ENCODE assay signal across 26 cellular contexts in the genomic region with DNA sequence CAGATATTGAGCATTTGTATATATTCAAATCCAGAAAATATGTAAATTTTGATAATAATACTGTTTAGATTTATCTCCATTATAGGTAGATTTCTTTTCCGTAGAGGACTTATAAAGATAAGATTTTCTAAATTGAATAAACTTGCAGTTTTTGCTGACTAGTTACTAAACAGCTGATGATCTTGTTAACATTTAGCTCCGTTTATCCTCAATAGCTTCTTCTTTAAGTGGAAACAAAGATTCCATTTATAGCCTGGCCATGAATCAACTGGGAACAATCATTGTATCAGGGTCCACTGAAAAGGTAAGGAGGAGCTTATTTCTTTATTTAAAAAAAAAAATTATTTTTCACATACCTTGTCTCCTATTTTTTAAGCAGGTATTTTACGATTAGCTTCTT. TPM values are rescaled to one million over a fixed set of nuclear protein-coding genes. Genes with fewer than 3 reads are reported as not detected.
A peak's percentile ranks its signal among the peaks of the same experiment; 100 is the strongest.
DNase-seq lines count a peak whose midpoint lies in the region; ATAC-seq, FAIRE-seq and TF ChIP-seq lines count a peak whose summit lies in the region.
"Had no signal": no experiment of that assay in that cellular context is flagged by ENCODE, and none has a peak within 500 bp of the region (broad histone marks: within the 10 kb centered on the region; RNA-seq: fewer than 3 reads in every experiment).

No MANE protein-coding gene starts in this region.

- no peak overlapping the region for H4K8ac ChIP-seq in IMR-90 (ENCODE audit: low read depth in 2 of 2, low read length in 2 of 2)

- WGBS in A549 (ENCODE audit: missing lambda C conversion rate): 86% methylated on average over 3 of the region's 3 CpGs
- no CpG with 5 or more reads among the region's 3 CpGs for WGBS in IMR-90 (ENCODE audit: extremely low coverage in 2 of 2, insufficient read length in 1 of 2), 2 experiments
- 71% methylated on average over 3 of the region's 3 CpGs for WGBS in K562 (ENCODE audit: insufficient coverage, low coverage, missing lambda C conversion rate)

- H3K4me2 ChIP-seq in A549 (no peak overlapping the region), IMR-90 (ENCODE audit: low read depth, low read length) (no peak overlapping the region), K562 (ENCODE audit: insufficient read depth, low read length) (no peak overlapping the region)
- H3K4me2 ChIP-seq: BLaER1 had no signal

- no peak overlapping the region for H3K14ac ChIP-seq in IMR-90 (replicated peaks; ENCODE audit: low read depth, low read length)

- ATAC-seq in A549: no peak
- no peak for ATAC-seq in IMR-90 (ENCODE audit: low read depth)
- no peak for ATAC-seq in K562
- no peak for ATAC-seq in left cardiac atrium
- ATAC-seq: CD8-positive, alpha-beta T cell had no signal

- no peak overlapping the region for H4K91ac ChIP-seq in IMR-90 (ENCODE audit: insufficient read depth, low read depth, low read length)

- FAIRE-seq in A549 (lab: Jason Lieb, UNC) (no peak), K562 (lab: Jason Lieb, UNC) (no peak)
- FAIRE-seq: D721Med, GM12891, GM18507, H54 had no signal

- no peak overlapping the region for H2AK5ac ChIP-seq in IMR-90 (ENCODE audit: low read depth, low read length)

- H2AK9ac ChIP-seq in IMR-90 (replicated peaks; ENCODE audit: low read depth, low read length, poor library complexity): no peak overlapping the region

- intact Hi-C loops in IMR-90 (cut with micrococcal nuclease): no loop called here
- intact Hi-C loops in K562 (cut with micrococcal nuclease): no loop called here
- intact Hi-C loops in left cardiac atrium (cut with DNase I): no loop called here
- intact Hi-C loops in head of caudate nucleus (cut with DNase I): no loop called here

- no peak for TF ChIP-seq EP300 in A549 (IDR thresholded peaks at IDR 0.05)
- no peak for TF ChIP-seq EP300 in K562 (IDR thresholded peaks at IDR 0.05; ENCODE audit: low read length)

- H3K4me1 ChIP-seq in A549 (no peaks in the 10 kb centered on the region), IMR-90 (ENCODE audit: control insufficient read depth, insufficient read depth, low read length) (peaks cover 2% of the 10 kb centered on the region; the same call in 1 of the 2 replicates), K562 (replicated peaks in 1 of 2; ENCODE audit: control insufficient read depth in 2 of 2, insufficient read depth in 2 of 2, low read length in 2 of 2) (peaks cover 0 to 2% of the 10 kb centered on the region in 2 experiments; a peak in 1 of 5 replicates)
- H3K4me1 ChIP-seq: BLaER1, HAP-1 had no signal

- dilution Hi-C loops in IMR-90 (cut with HindIII; ENCODE audit: low sequenced_read_pairs, unreplicated experiment): no loop called here

- H3K9me3 ChIP-seq in A549: no peaks in the 10 kb centered on the region
- H3K9me3 ChIP-seq in IMR-90 (ENCODE audit: control insufficient read depth, insufficient read depth, low read length): no peaks in the 10 kb centered on the region
- H3K9me3 ChIP-seq in K562 (replicated peaks; ENCODE audit: control insufficient read depth, insufficient read depth, low read depth, low read length): no peaks in the 10 kb centered on the region
- H3K9me3 ChIP-seq: BLaER1, HAP-1 had no signal

- no peak for TF ChIP-seq RAD21 in A549 (conservative IDR thresholded peaks at IDR 0.05 in 1 of 2, IDR thresholded peaks at IDR 0.05 in 1 of 2)
- TF ChIP-seq RAD21 in IMR-90 (IDR thresholded peaks at IDR 0.05; ENCODE audit: low read length): no peak
- TF ChIP-seq RAD21 in K562 (CRISPR knock-in tag; conservative IDR thresholded peaks at IDR 0.05 in 1 of 2, IDR thresholded peaks at IDR 0.05 in 1 of 2): no peak

- no peak overlapping the region for H3K23ac ChIP-seq in IMR-90 (ENCODE audit: low read depth, low read length)

- no peak overlapping the region for H3K4me3 ChIP-seq in A549
- no peak overlapping the region for H3K4me3 ChIP-seq in IMR-90 (ENCODE audit: insufficient read depth, low read depth, low read length)
- H3K4me3 ChIP-seq in K562: no peak overlapping the region
- H3K4me3 ChIP-seq: BLaER1, HAP-1 had no signal

- in situ Hi-C loops in IMR-90 (cut with MboI; ENCODE audit: low sequenced_read_pairs): no loop called here
- in situ Hi-C loops in K562 (cut with MboI): no loop called here

- H4K5ac ChIP-seq in IMR-90 (ENCODE audit: low read depth, low read length): no peak overlapping the region

- H2BK5ac ChIP-seq in IMR-90 (ENCODE audit: low read depth, low read length, poor library complexity, severe bottlenecking): no peak overlapping the region

- H3K9ac ChIP-seq in IMR-90 (ENCODE audit: low read depth, low read length): no peak overlapping the region
- H3K9ac ChIP-seq in K562 (ENCODE audit: insufficient read depth in 1 of 2, low read depth in 2 of 2, low read length in 2 of 2): no peak overlapping the region; a peak in 1 of 4 replicates
- H3K9ac ChIP-seq: BLaER1 had no signal

- DNase-seq in A549 (ENCODE audit: low read depth in 1 of 2, low spot score in 1 of 2) (no peak), IMR-90 (no peak), K562 (ENCODE audit: extremely low read depth in 1 of 4, low spot score in 3 of 4) (no peak), medulla oblongata (ENCODE audit: extremely low spot score) (peak; percentile 36), left cardiac atrium (no peak), head of caudate nucleus (no peak), DMS114 treated with DMSO at 0.1 percent for 48 hours (lab: John Stamatoyannopoulos, UW; ENCODE audit: unreplicated experiment) (no peak)
- DNase-seq: 8988T; CD4-positive, CD25-positive, alpha-beta regulatory T cell; CD8-positive, alpha-beta T cell; DMS 273 treated with DMSO at 0.1 percent for 48 hours; DMS53; DMS79 treated with DMSO at 0.1 percent for 48 hours; GF-D8; GOT3; HFFc6 had no signal

- no peak overlapping the region for H3K18ac ChIP-seq in IMR-90 (ENCODE audit: low read depth, low read length)

- H3K9me1 ChIP-seq in IMR-90 (ENCODE audit: insufficient read depth, low read length) (no peaks in the 10 kb centered on the region), K562 (ENCODE audit: control insufficient read depth, insufficient read depth, low read length) (no peaks in the 10 kb centered on the region)

- BruUV-seq in IMR-90 (replicated peaks; lab: Mats Ljungman, UMichigan) (no TSS peak), K562 (replicated peaks; lab: Mats Ljungman, UMichigan) (no TSS peak)

- POLR2A ChIA-PET in A549 (lab: Yijun Ruan, JAX): no interaction called here
- POLR2A ChIA-PET in IMR-90 (lab: Charles Lee; ENCODE audit: unreplicated experiment): no interaction called here
- POLR2A ChIA-PET in K562 (lab: Yijun Ruan, JAX): interaction anchor here (0.6 kb wide), 1 partner anchor 37 kb away, joined by 3 read pairs; no protein-coding TSS in a partner anchor

- H3K27ac ChIP-seq in A549 (no peak overlapping the region), IMR-90 (ENCODE audit: insufficient read depth, low read length) (no peak overlapping the region), K562 (ENCODE audit: extremely low read depth, low read depth, low read length) (no peak overlapping the region)
- H3K27ac ChIP-seq: BLaER1, C4-2B had no signal

- H3K79me2 ChIP-seq in K562 (ENCODE audit: control insufficient read depth, insufficient read depth, low read length): no peaks in the 10 kb centered on the region

- CTCF ChIA-PET in A549 (lab: Yijun Ruan, JAX) (interaction anchor here (0.6 to 1.3 kb wide), 3 partner anchors 12 to 223 kb away, joined by 3 to 7 read pairs (median 4); no protein-coding TSS in a partner anchor), IMR-90 (lab: Yijun Ruan, JAX) (no interaction called here), K562 (lab: Yijun Ruan, JAX; ENCODE audit: low intra/inter-chr PET ratio) (no interaction called here)

- peaks cover 12% of the 10 kb centered on the region for H3K36me3 ChIP-seq in IMR-90 (ENCODE audit: control insufficient read depth, insufficient read depth, low read length)
- H3K36me3 ChIP-seq in K562 (ENCODE audit: control insufficient read depth, insufficient read depth, low read length): peaks cover 34% of the 10 kb centered on the region
- H3K36me3 ChIP-seq: HAP-1 had no signal

- H3K27me3 ChIP-seq in IMR-90 (ENCODE audit: control insufficient read depth, insufficient read depth, low read length) (no peaks in the 10 kb centered on the region), K562 (ENCODE audit: control insufficient read depth in 2 of 2, insufficient read depth in 2 of 2, low read length in 2 of 2) (no peaks in the 10 kb centered on the region)
- H3K27me3 ChIP-seq: BLaER1 had no signal

- H3K56ac ChIP-seq in IMR-90 (ENCODE audit: extremely low read depth, insufficient read depth, low read length): no peak overlapping the region

- no peak overlapping the region for H2BK15ac ChIP-seq in IMR-90 (ENCODE audit: low read depth, low read length)

- H4K20me1 ChIP-seq in IMR-90 (ENCODE audit: insufficient read depth, low read length) (peaks cover 4% of the 10 kb centered on the region; the same call in 1 of the 2 replicates), K562 (replicated peaks; ENCODE audit: control insufficient read depth, insufficient read depth, low read length) (no peaks in the 10 kb centered on the region)

- H3K79me1 ChIP-seq in IMR-90 (ENCODE audit: low read depth in 1 of 2, low read length in 2 of 2): peaks cover 8 to 11% of the 10 kb centered on the region in 2 experiments; a peak in 3 of 4 replicates

- TF ChIP-seq CTCF in A549 (IDR thresholded peaks at IDR 0.05) (no peak), IMR-90 (conservative IDR thresholded peaks at IDR 0.05; ENCODE audit: low read depth, low read length) (no peak), K562 (IDR thresholded peaks at IDR 0.05 in 2 of 3, conservative IDR thresholded peaks at IDR 0.05 in 1 of 3; ENCODE audit: insufficient read depth in 2 of 3, low read depth in 1 of 3, low read length in 3 of 3) (no peak)

- TF ChIP-seq POLR2A in A549 (IDR thresholded peaks at IDR 0.05; ENCODE audit: low read length): no peak
- TF ChIP-seq POLR2A in IMR-90 (IDR thresholded peaks at IDR 0.05; ENCODE audit: low read depth, low read length): no peak
- no peak for TF ChIP-seq POLR2A in K562 (conservative IDR thresholded peaks at IDR 0.05)

- no peak overlapping the region for H2BK20ac ChIP-seq in IMR-90 (ENCODE audit: low read depth, low read length)

- no peak overlapping the region for H2BK120ac ChIP-seq in IMR-90 (ENCODE audit: low read depth, low read length)

- H3K4ac ChIP-seq in IMR-90 (ENCODE audit: low read depth, low read length): no peak overlapping the region

- H2AFZ ChIP-seq in IMR-90 (replicated peaks; ENCODE audit: low read length, poor library complexity): no peak overlapping the region
- H2AFZ ChIP-seq in K562 (ENCODE audit: low read depth, low read length): no peak overlapping the region

RNA-seq across cellular contexts. Expression of gene WDR48, which starts 16.7 kb away (rescaled TPM):
- polyA plus RNA-seq in A549 (2011; rRNA removed) (39.6 and 41.0 TPM in 2 replicates), A549 (2017; fragmentation: RNase III; extraction: RNeasy Plus Mini Kit Qiagen cat#74134 plus additional on column Dnase treatment) (18.8 to 21.0 TPM (median 20.0 TPM) in 3 replicates), IMR-90 (2012; rRNA removed) (10.7 and 14.4 TPM in 2 replicates), K562 (2011; rRNA removed) (51.8 and 70.6 TPM in 2 replicates), K562 (2014; fragmentation: Illumina TruSeq; extraction: Trizol) (44.1 and 49.9 TPM in 2 replicates), K562 (2014; fragmentation: Nextera tagmentation; extraction: Ambion mirVana) (10 to 100 TPM; 27.0 to 49.2 TPM), K562 (2014; rRNA removed) (31.1 and 31.2 TPM in 2 replicates)
- polyA plus RNA-seq in A549 (2012; cell fraction: cytosol; rRNA removed): 6.7 and 8.5 TPM in 2 replicates
- 5.7 and 9.7 TPM in 2 replicates for polyA plus RNA-seq in A549 (2012; cell fraction: nucleus; rRNA removed)
- 18.9 and 20.7 TPM in 2 replicates for polyA minus RNA-seq in A549 (2011; rRNA and poly(A)+ RNA removed)
- total RNA-seq in IMR-90 (2012; rRNA removed) (41.2 and 68.6 TPM in 2 replicates), K562 (2014; rRNA removed) (22.1 and 26.6 TPM in 2 replicates), K562 (2014; rRNA removed; fragmentation: Illumina TruSeq; extraction: Trizol) (48.0 and 58.8 TPM in 2 replicates), K562 (2015; rRNA removed; fragmentation: Illumina TruSeq; extraction: Trizol) (34.4 and 38.1 TPM in 2 replicates), K562 (2021) (45.7 and 48.5 TPM in 2 replicates), left cardiac atrium (10 to 100 TPM; 21.4 to 26.7 TPM)
- 3.9 and 5.7 TPM in 2 replicates for polyA plus RNA-seq in IMR-90 (2012; cell fraction: cytosol; rRNA removed)
- polyA plus RNA-seq in IMR-90 (2012; cell fraction: nucleus; rRNA removed; ENCODE audit: low replicate concordance): 3.1 and 26.6 TPM in 2 replicates
- total RNA-seq in K562 (2011; cell fraction: chromatin; rRNA removed; ENCODE audit: low replicate concordance): 31.6 and 76.0 TPM in 2 replicates
- 13.0 and 16.8 TPM in 2 replicates for total RNA-seq in K562 (2011; cell fraction: nucleolus; rRNA removed)
- total RNA-seq in K562 (2011; cell fraction: nucleoplasm; rRNA removed): 28.7 and 37.4 TPM in 2 replicates
- polyA plus RNA-seq in K562 (2011; cell fraction: cytosol; rRNA removed): 14.0 and 23.7 TPM in 2 replicates
- polyA plus RNA-seq in K562 (2011; cell fraction: nucleus; rRNA removed): 35.7 and 44.4 TPM in 2 replicates
- polyA plus RNA-seq in K562 (2012): 34.3 and 41.0 TPM in 2 replicates
- 113 and 118 TPM in 2 replicates for polyA minus RNA-seq in K562 (2011; rRNA and poly(A)+ RNA removed)
- polyA minus RNA-seq in K562 (2011; cell fraction: cytosol; rRNA and poly(A)+ RNA removed): 20.6 and 39.8 TPM in 2 replicates
- 30.3 and 38.9 TPM in 2 replicates for polyA minus RNA-seq in K562 (2011; cell fraction: nucleus; rRNA and poly(A)+ RNA removed)

RNA-seq across cellular contexts. Expression of gene SCN11A, which starts 16.8 kb away (rescaled TPM):
- polyA plus RNA-seq in A549 (2011; rRNA removed): not detected in 2 replicates
- not detected in 2 replicates for polyA plus RNA-seq in A549 (2012; cell fraction: cytosol; rRNA removed)
- 0.01 TPM in 1 of 2 replicates, not detected in the other for polyA plus RNA-seq in A549 (2012; cell fraction: nucleus; rRNA removed)
- 0.01 TPM in 1 of 3 replicates, not detected in the others for polyA plus RNA-seq in A549 (2017; fragmentation: RNase III; extraction: RNeasy Plus Mini Kit Qiagen cat#74134 plus additional on column Dnase treatment)
- polyA minus RNA-seq in A549 (2011; rRNA and poly(A)+ RNA removed): not detected in 2 replicates
- under 0.01 TPM in 1 of 2 replicates, not detected in the other for total RNA-seq in IMR-90 (2012; rRNA removed)
- polyA plus RNA-seq in IMR-90 (2012; rRNA removed): 0.02 TPM in 1 of 2 replicates, not detected in the other
- not detected in 2 replicates for polyA plus RNA-seq in IMR-90 (2012; cell fraction: cytosol; rRNA removed)
- polyA plus RNA-seq in IMR-90 (2012; cell fraction: nucleus; rRNA removed; ENCODE audit: low replicate concordance): 0.01 and 0.14 TPM in 2 replicates
- total RNA-seq in K562 (2011; cell fraction: chromatin; rRNA removed; ENCODE audit: low replicate concordance): 0.07 TPM in 1 of 2 replicates, not detected in the other
- total RNA-seq in K562 (2011; cell fraction: nucleolus; rRNA removed): not detected in 2 replicates
- total RNA-seq in K562 (2011; cell fraction: nucleoplasm; rRNA removed): not detected in 2 replicates
- total RNA-seq in K562 (2014; rRNA removed): 0.05 TPM in 1 of 2 replicates, not detected in the other
- 0.03 TPM in 1 of 2 replicates, not detected in the other for total RNA-seq in K562 (2014; rRNA removed; fragmentation: Illumina TruSeq; extraction: Trizol)
- 0.04 TPM in 2 replicates for total RNA-seq in K562 (2015; rRNA removed; fragmentation: Illumina TruSeq; extraction: Trizol)
- total RNA-seq in K562 (2021): not detected in 2 replicates
- 0.01 TPM in 1 of 2 replicates, not detected in the other for polyA plus RNA-seq in K562 (2011; rRNA removed)
- polyA plus RNA-seq in K562 (2011; cell fraction: cytosol; rRNA removed): 0.01 TPM in 2 replicates
- 0.03 and 0.06 TPM in 2 replicates for polyA plus RNA-seq in K562 (2011; cell fraction: nucleus; rRNA removed)
- 0.01 and 0.04 TPM in 2 replicates for polyA plus RNA-seq in K562 (2012)
- not detected in 2 replicates for polyA plus RNA-seq in K562 (2014; fragmentation: Illumina TruSeq; extraction: Trizol)
- polyA plus RNA-seq in K562 (2014; fragmentation: Nextera tagmentation; extraction: Ambion mirVana): not detected
- not detected in 2 replicates for polyA plus RNA-seq in K562 (2014; rRNA removed)
- polyA minus RNA-seq in K562 (2011; rRNA and poly(A)+ RNA removed): not detected in 2 replicates
- polyA minus RNA-seq in K562 (2011; cell fraction: cytosol; rRNA and poly(A)+ RNA removed): not detected in 2 replicates
- polyA minus RNA-seq in K562 (2011; cell fraction: nucleus; rRNA and poly(A)+ RNA removed): not detected in 2 replicates
- not detected for total RNA-seq in left cardiac atrium
- total RNA-seq: A673; CD4-positive, CD25-positive, alpha-beta regulatory T cell; Daoy; G401; HFFc6 had no signal

RNA-seq across cellular contexts. Expression of gene GORASP1, which starts 38.9 kb away (rescaled TPM):
- polyA plus RNA-seq in A549 (2011; rRNA removed) (30.3 and 38.9 TPM in 2 replicates), A549 (2017; fragmentation: RNase III; extraction: RNeasy Plus Mini Kit Qiagen cat#74134 plus additional on column Dnase treatment) (27.4 to 36.3 TPM (median 32.3 TPM) in 3 replicates), IMR-90 (2012; rRNA removed) (56.6 and 58.9 TPM in 2 replicates), K562 (2011; rRNA removed) (87.9 and 116 TPM in 2 replicates), K562 (2014; fragmentation: Illumina TruSeq; extraction: Trizol) (71.3 and 81.3 TPM in 2 replicates), K562 (2014; fragmentation: Nextera tagmentation; extraction: Ambion mirVana) (10 to 100 TPM in 1 of 2 experiments, 1 to 10 TPM in 1; 8.4 to 14.0 TPM), K562 (2014; rRNA removed) (75.3 and 82.3 TPM in 2 replicates)
- polyA plus RNA-seq in A549 (2012; cell fraction: cytosol; rRNA removed): 28.3 and 35.0 TPM in 2 replicates
- polyA plus RNA-seq in A549 (2012; cell fraction: nucleus; rRNA removed): 90.4 and 93.9 TPM in 2 replicates
- 44.6 and 45.2 TPM in 2 replicates for polyA minus RNA-seq in A549 (2011; rRNA and poly(A)+ RNA removed)
- total RNA-seq in IMR-90 (2012; rRNA removed) (25.8 and 35.0 TPM in 2 replicates), K562 (2014; rRNA removed) (67.6 and 83.5 TPM in 2 replicates), K562 (2014; rRNA removed; fragmentation: Illumina TruSeq; extraction: Trizol) (39.7 and 46.8 TPM in 2 replicates), K562 (2015; rRNA removed; fragmentation: Illumina TruSeq; extraction: Trizol) (65.3 and 67.6 TPM in 2 replicates), K562 (2021) (80.7 and 81.2 TPM in 2 replicates), left cardiac atrium (10 to 100 TPM; 39.0 to 49.1 TPM)
- polyA plus RNA-seq in IMR-90 (2012; cell fraction: cytosol; rRNA removed): 27.6 and 41.5 TPM in 2 replicates
- 133 and 180 TPM in 2 replicates for polyA plus RNA-seq in IMR-90 (2012; cell fraction: nucleus; rRNA removed; ENCODE audit: low replicate concordance)
- 170 and 347 TPM in 2 replicates for total RNA-seq in K562 (2011; cell fraction: chromatin; rRNA removed; ENCODE audit: low replicate concordance)
- total RNA-seq in K562 (2011; cell fraction: nucleolus; rRNA removed): 220 and 236 TPM in 2 replicates
- total RNA-seq in K562 (2011; cell fraction: nucleoplasm; rRNA removed): 186 and 187 TPM in 2 replicates
- 88.5 and 108 TPM in 2 replicates for polyA plus RNA-seq in K562 (2011; cell fraction: cytosol; rRNA removed)
- polyA plus RNA-seq in K562 (2011; cell fraction: nucleus; rRNA removed): 454 and 537 TPM in 2 replicates
- polyA plus RNA-seq in K562 (2012): 72.8 and 104 TPM in 2 replicates
- polyA minus RNA-seq in K562 (2011; rRNA and poly(A)+ RNA removed): 48.5 and 49.2 TPM in 2 replicates
- polyA minus RNA-seq in K562 (2011; cell fraction: cytosol; rRNA and poly(A)+ RNA removed): 42.4 and 49.5 TPM in 2 replicates
- polyA minus RNA-seq in K562 (2011; cell fraction: nucleus; rRNA and poly(A)+ RNA removed): 120 and 149 TPM in 2 replicates

RNA-seq across cellular contexts. Expression of gene TTC21A, which starts 38.9 kb away (rescaled TPM):
- 1.4 and 2.0 TPM in 2 replicates for polyA plus RNA-seq in A549 (2011; rRNA removed)
- polyA plus RNA-seq in A549 (2012; cell fraction: cytosol; rRNA removed): 0.84 and 1.1 TPM in 2 replicates
- 5.0 and 6.6 TPM in 2 replicates for polyA plus RNA-seq in A549 (2012; cell fraction: nucleus; rRNA removed)
- polyA plus RNA-seq in A549 (2017; fragmentation: RNase III; extraction: RNeasy Plus Mini Kit Qiagen cat#74134 plus additional on column Dnase treatment): 1.1 to 1.5 TPM (median 1.1 TPM) in 3 replicates
- 3.0 and 6.0 TPM in 2 replicates for polyA minus RNA-seq in A549 (2011; rRNA and poly(A)+ RNA removed)
- total RNA-seq in IMR-90 (2012; rRNA removed): 0.56 and 0.90 TPM in 2 replicates
- 1.6 and 1.8 TPM in 2 replicates for polyA plus RNA-seq in IMR-90 (2012; rRNA removed)
- polyA plus RNA-seq in IMR-90 (2012; cell fraction: cytosol; rRNA removed): 0.38 and 0.93 TPM in 2 replicates
- polyA plus RNA-seq in IMR-90 (2012; cell fraction: nucleus; rRNA removed; ENCODE audit: low replicate concordance): 10.7 and 13.0 TPM in 2 replicates
- total RNA-seq in K562 (2011; cell fraction: chromatin; rRNA removed; ENCODE audit: low replicate concordance): 7.6 and 12.4 TPM in 2 replicates
- total RNA-seq in K562 (2011; cell fraction: nucleolus; rRNA removed): 5.8 and 6.7 TPM in 2 replicates
- 5.1 and 8.2 TPM in 2 replicates for total RNA-seq in K562 (2011; cell fraction: nucleoplasm; rRNA removed)
- total RNA-seq in K562 (2014; rRNA removed): 0.36 and 0.37 TPM in 2 replicates
- 0.32 and 0.47 TPM in 2 replicates for total RNA-seq in K562 (2014; rRNA removed; fragmentation: Illumina TruSeq; extraction: Trizol)
- 0.83 and 1.2 TPM in 2 replicates for total RNA-seq in K562 (2015; rRNA removed; fragmentation: Illumina TruSeq; extraction: Trizol)
- total RNA-seq in K562 (2021): 1.4 and 1.7 TPM in 2 replicates
- polyA plus RNA-seq in K562 (2011; rRNA removed): 0.84 and 1.1 TPM in 2 replicates
- polyA plus RNA-seq in K562 (2011; cell fraction: cytosol; rRNA removed): 0.66 and 1.1 TPM in 2 replicates
- 5.1 and 6.7 TPM in 2 replicates for polyA plus RNA-seq in K562 (2011; cell fraction: nucleus; rRNA removed)
- polyA plus RNA-seq in K562 (2012): 1.3 and 2.7 TPM in 2 replicates
- 0.70 and 0.94 TPM in 2 replicates for polyA plus RNA-seq in K562 (2014; fragmentation: Illumina TruSeq; extraction: Trizol)
- under 1 TPM; 0.22 to 0.35 TPM for polyA plus RNA-seq in K562 (2014; fragmentation: Nextera tagmentation; extraction: Ambion mirVana)
- polyA plus RNA-seq in K562 (2014; rRNA removed): 0.93 and 1.4 TPM in 2 replicates
- polyA minus RNA-seq in K562 (2011; rRNA and poly(A)+ RNA removed): 1.3 and 2.1 TPM in 2 replicates
- 0.67 TPM in 1 of 2 replicates, not detected in the other for polyA minus RNA-seq in K562 (2011; cell fraction: cytosol; rRNA and poly(A)+ RNA removed)
- 3.5 and 4.1 TPM in 2 replicates for polyA minus RNA-seq in K562 (2011; cell fraction: nucleus; rRNA and poly(A)+ RNA removed)
- 1 to 10 TPM; 1.8 to 2.5 TPM for total RNA-seq in left cardiac atrium

Comparison
In these comparisons a context has a peak if more than half of its experiments do, and no peak if none do; other contexts are left out.
1. Of the 35 proteins assayed by ChIP-seq in both K562 and A549: peak only in K562: none; only in A549: MAFK; in both: none; in neither: 34.